Comparison of ENCODE assay signal across 17 cellular contexts in genomic region chr7:37549542-37549941, GRCh38.
DNase-seq lines count a peak whose midpoint lies in the region; ATAC-seq and TF ChIP-seq lines count a peak whose summit lies in the region.
"Had no signal": no experiment of that assay in that cellular context is flagged by ENCODE, and none has a peak within 500 bp of the region (broad histone marks: within the 10 kb centered on the region; RNA-seq: fewer than 3 reads in every experiment).

No MANE protein-coding gene starts in this region.

- H3K18ac ChIP-seq in mesendoderm (ENCODE audit: low read length), result no peak overlapping the region

- H3K9ac ChIP-seq in mesendoderm (ENCODE audit: low read length), result no peak overlapping the region
- H3K9ac ChIP-seq: BLaER1, GM23248 had no signal

- no peak overlapping the region for H2BK120ac ChIP-seq in mesendoderm (ENCODE audit: low read depth, low read length)

- H3K27me3 ChIP-seq in mesendoderm (ENCODE audit: insufficient read depth, low read length, poor library complexity), result no peaks in the 10 kb centered on the region
- H3K27me3 ChIP-seq: BLaER1 had no signal

- H3K23ac ChIP-seq in mesendoderm (ENCODE audit: low read length), result no peak overlapping the region

- TF ChIP-seq CTCF in HEK293 (tag by site-specific recombination; IDR thresholded peaks at IDR 0.05), result no peak

- H3K56ac ChIP-seq in mesendoderm (ENCODE audit: low read length), result peak overlapping the region; percentile 56

- H3K27ac ChIP-seq in HEK293 (ENCODE audit: extremely low read depth, low read depth, low read length) (no peak overlapping the region; the same call in 1 of the 2 replicates), mesendoderm (ENCODE audit: low read depth, low read length) (no peak overlapping the region)
- H3K27ac ChIP-seq: BLaER1, GM23248 had no signal

- no peaks in the 10 kb centered on the region for H3K79me1 ChIP-seq in mesendoderm (ENCODE audit: low read length)

- WGBS in mesendoderm (ENCODE audit: extremely low coverage, insufficient coverage, low lambda C conversion rate), result no CpG with 5 or more reads among the region's 4 CpGs

- no peak overlapping the region for H3K4ac ChIP-seq in mesendoderm (ENCODE audit: low read depth, low read length)

- peak; percentile 22 for DNase-seq in NCI-H69 (lab: John Stamatoyannopoulos, UW)
- no peak for DNase-seq in mesendoderm
- peak; percentile 30 for DNase-seq in renal cortical epithelial cell (ENCODE audit: low read depth)
- DNase-seq in GDM1 (lab: John Stamatoyannopoulos, UW), result no peak
- no peak for DNase-seq in SKM-1 treated with dmso at 0.1 percent for 144 hours (lab: John Stamatoyannopoulos, UW; ENCODE audit: unreplicated experiment)
- DNase-seq: 8988T; CD4-positive, alpha-beta memory T cell; DMS153; DMS79; GM23248; HFFc6 had no signal

- no peak overlapping the region for H4K8ac ChIP-seq in mesendoderm (ENCODE audit: low read depth, low read length)

- H3K4me3 ChIP-seq in HEK293 (ENCODE audit: low read depth, low read length), result no peak overlapping the region
- no peak overlapping the region for H3K4me3 ChIP-seq in mesendoderm (ENCODE audit: low read length)
- H3K4me3 ChIP-seq: BLaER1, GM12878, GM23248, HAP-1 had no signal

- no peak for ATAC-seq in HG03432 (IDR thresholded peaks at IDR 0.05; ENCODE audit: unreplicated experiment)
- ATAC-seq: GM12878, HepG2 had no signal

- no peaks in the 10 kb centered on the region for H3K9me3 ChIP-seq in HEK293 (ENCODE audit: control insufficient read depth, insufficient read depth, low read depth, low read length)
- H3K9me3 ChIP-seq: BLaER1, HAP-1 had no signal

- no peak overlapping the region for H3K4me2 ChIP-seq in mesendoderm (ENCODE audit: low read length)
- H3K4me2 ChIP-seq: BLaER1 had no signal

- no peaks in the 10 kb centered on the region for H3K79me2 ChIP-seq in mesendoderm (ENCODE audit: control insufficient read depth, insufficient read depth, low read length)

- no peak overlapping the region for H4K5ac ChIP-seq in mesendoderm (ENCODE audit: low read length)

- H3K36me3 ChIP-seq in HEK293 (ENCODE audit: control insufficient read depth in 2 of 2, insufficient read depth in 1 of 2, low read length in 2 of 2), result no peaks in the 10 kb centered on the region
- no peaks in the 10 kb centered on the region for H3K36me3 ChIP-seq in mesendoderm (ENCODE audit: control insufficient read depth, insufficient read depth, low read length)
- H3K36me3 ChIP-seq: BLaER1, HAP-1 had no signal

- H2BK5ac ChIP-seq in mesendoderm (ENCODE audit: low read length), result peak overlapping the region; percentile 47

- POLR2A ChIA-PET in HEK293 (lab: Yijun Ruan, JAX), result no interaction called here

- CTCF ChIA-PET in HEK293 (lab: Yijun Ruan, JAX), result no interaction called here

- no peak overlapping the region for H2BK15ac ChIP-seq in mesendoderm (replicated peaks; ENCODE audit: low read depth)

- peaks cover 20% of the 10 kb centered on the region for H3K4me1 ChIP-seq in HEK293 (ENCODE audit: control insufficient read depth, insufficient read depth, low read length)
- peaks cover 10% of the 10 kb centered on the region for H3K4me1 ChIP-seq in mesendoderm (ENCODE audit: control insufficient read depth, low read depth, low read length)
- H3K4me1 ChIP-seq: HAP-1 had no signal

- no peak overlapping the region for H2AK5ac ChIP-seq in mesendoderm (ENCODE audit: low read length)

TF ChIP-seq in HEK293, 187 proteins besides CTCF, POLR2A, EP300 and RAD21 (continues in another document):
- peak; percentile 75 for TF ChIP-seq ZNF629 (tag by site-specific recombination; IDR thresholded peaks at IDR 0.05)
- TF ChIP-seq SP7 (tag by site-specific recombination; IDR thresholded peaks at IDR 0.05), result peak; percentile 96
- no peak for TF ChIP-seq ZNF600 (tag by site-specific recombination; IDR thresholded peaks at IDR 0.05)
- peak; percentile 86 for TF ChIP-seq BCL6B (tag by site-specific recombination; IDR thresholded peaks at IDR 0.05)
- TF ChIP-seq HOXC10 (CRISPR knock-in tag; IDR thresholded peaks at IDR 0.05), result no peak
- TF ChIP-seq ZNF677 (tag by site-specific recombination; IDR thresholded peaks at IDR 0.05), result no peak
- peak; percentile 39 for TF ChIP-seq ZIC2 (tag by site-specific recombination; IDR thresholded peaks at IDR 0.05)
- no peak for TF ChIP-seq ZNF510 (tag by site-specific recombination; IDR thresholded peaks at IDR 0.05; ENCODE audit: insufficient replicate concordance)
- TF ChIP-seq ZNF341 (tag by site-specific recombination; IDR thresholded peaks at IDR 0.05; ENCODE audit: low read depth), result peak; percentile 67
- TF ChIP-seq ZSCAN4 (tag by site-specific recombination; IDR thresholded peaks at IDR 0.05), result peak; percentile 36
- TF ChIP-seq ZNF350 (tag by site-specific recombination; IDR thresholded peaks at IDR 0.05), result no peak
- TF ChIP-seq ZNF791 (tag by site-specific recombination; IDR thresholded peaks at IDR 0.05), result no peak
- peak; percentile 79 for TF ChIP-seq PRDM6 (tag by site-specific recombination; IDR thresholded peaks at IDR 0.05)
- TF ChIP-seq ZNF558 (tag by site-specific recombination; IDR thresholded peaks at IDR 0.05), result 0 out of 2 replicates have a peak, but pooled peaks have one; percentile 29
- TF ChIP-seq ZNF354C (tag by site-specific recombination; IDR thresholded peaks at IDR 0.05; ENCODE audit: borderline replicate concordance, low read depth), result no peak
- TF ChIP-seq SCRT2 (tag by site-specific recombination; IDR thresholded peaks at IDR 0.05), result 0 out of 2 replicates have a peak, but pooled peaks have one; percentile 10
- no peak for TF ChIP-seq ZNF302 (tag by site-specific recombination; IDR thresholded peaks at IDR 0.05; ENCODE audit: low read depth)
- no peak for TF ChIP-seq ZXDB (tag by site-specific recombination; IDR thresholded peaks at IDR 0.05)
- no peak for TF ChIP-seq ZNF398 (tag by site-specific recombination; IDR thresholded peaks at IDR 0.05)
- no peak for TF ChIP-seq ZFP41 (tag by site-specific recombination; IDR thresholded peaks at IDR 0.05; ENCODE audit: borderline replicate concordance)
- peak; percentile 42; the same call in 1 of the 2 replicates for TF ChIP-seq ZBTB8A (tag by site-specific recombination; IDR thresholded peaks at IDR 0.05)
- no peak for TF ChIP-seq ZNF132 (tag by site-specific recombination; IDR thresholded peaks at IDR 0.05; ENCODE audit: borderline replicate concordance)
- TF ChIP-seq KLF10 (tag by site-specific recombination; IDR thresholded peaks at IDR 0.05), result peak; percentile 36; the same call in 1 of the 2 replicates
- peak; percentile 89 for TF ChIP-seq ZNF843 (tag by site-specific recombination; IDR thresholded peaks at IDR 0.05)
- no peak for TF ChIP-seq ZNF433 (tag by site-specific recombination; IDR thresholded peaks at IDR 0.05; ENCODE audit: low read depth)
- TF ChIP-seq OSR2 (tag by site-specific recombination; IDR thresholded peaks at IDR 0.05), result peak; percentile 24; the same call in 1 of the 2 replicates
- peak; percentile 86 for TF ChIP-seq FEZF1 (tag by site-specific recombination; IDR thresholded peaks at IDR 0.05)

Comparison
In these comparisons a context has a peak if more than half of its experiments do, and no peak if none do; other contexts are left out.
1. DNase-seq: peak in NCI-H69 (single experiment) and renal cortical epithelial cell (single experiment); none in mesendoderm (single experiment), GDM1 (single experiment) and SKM-1 treated with dmso at 0.1 percent for 144 hours (single experiment).